In genomic region chr4:151215295-151215694, GRCh38 we compare ENCODE assay signal across 23 cellular contexts.
A peak's percentile ranks its signal among the peaks of the same experiment; 100 is the strongest.
DNase-seq lines count a peak whose midpoint lies in the region; ATAC-seq, FAIRE-seq and TF ChIP-seq lines count a peak whose summit lies in the region.
"Had no signal": no experiment of that assay in that cellular context is flagged by ENCODE, and none has a peak within 500 bp of the region (broad histone marks: within the 10 kb centered on the region; RNA-seq: fewer than 3 reads in every experiment).

No MANE protein-coding gene starts in this region.

- peak; percentile 40 for TF ChIP-seq POLR2A in endothelial cell of umbilical vein (IDR thresholded peaks at IDR 0.05; ENCODE audit: low read depth, low read length)

- H4K20me1 ChIP-seq in endothelial cell of umbilical vein (replicated peaks; ENCODE audit: control insufficient read depth, extremely low read depth, insufficient read depth, low read length), result no peaks in the 10 kb centered on the region

- peaks cover 2% of the 10 kb centered on the region for H3K79me1 ChIP-seq in trophoblast cell (ENCODE audit: low read length)

- H3K27me3 ChIP-seq in endothelial cell of umbilical vein (ENCODE audit: control insufficient read depth in 2 of 2, insufficient read depth in 2 of 2, low read length in 2 of 2) (no peaks in the 10 kb centered on the region), left ventricle myocardium inferior (ENCODE audit: low read depth) (no peaks in the 10 kb centered on the region), trophoblast cell (ENCODE audit: insufficient read depth, low read length) (no peaks in the 10 kb centered on the region)
- H3K27me3 ChIP-seq: SJSA1 had no signal

- H3K79me2 ChIP-seq in endothelial cell of umbilical vein (ENCODE audit: control insufficient read depth, insufficient read depth, low read length), result peaks cover 7% of the 10 kb centered on the region
- H3K79me2 ChIP-seq in trophoblast cell (ENCODE audit: control insufficient read depth, insufficient read depth, low read length, poor library complexity), result no peaks in the 10 kb centered on the region

- H2AFZ ChIP-seq in endothelial cell of umbilical vein (ENCODE audit: low read depth, low read length), result no peak overlapping the region
- no peak overlapping the region for H2AFZ ChIP-seq in trophoblast cell (ENCODE audit: insufficient read depth, low read length, poor library complexity)

- H3K36me3 ChIP-seq in endothelial cell of umbilical vein (ENCODE audit: control insufficient read depth in 2 of 2, extremely low read depth in 1 of 2, insufficient read depth in 2 of 2, low read length in 2 of 2) (peaks cover 2 to 3% of the 10 kb centered on the region in 2 experiments), left ventricle myocardium inferior (no peaks in the 10 kb centered on the region), trophoblast cell (ENCODE audit: control insufficient read depth in 1 of 2, insufficient read depth in 2 of 2, low read length in 2 of 2) (no peaks in the 10 kb centered on the region)
- H3K36me3 ChIP-seq: SJSA1 had no signal

- H3K4me3 ChIP-seq in endothelial cell of umbilical vein (replicated peaks in 1 of 3; ENCODE audit: insufficient read depth in 1 of 3, low read depth in 1 of 3, low read length in 3 of 3), result no peak overlapping the region
- H3K4me3 ChIP-seq in left ventricle myocardium inferior, result no peak overlapping the region
- no peak overlapping the region for H3K4me3 ChIP-seq in trophoblast cell (ENCODE audit: low read depth, low read length)
- H3K4me3 ChIP-seq: coronary artery, SJSA1, smooth muscle cell had no signal

- BruUV-seq in endothelial cell of umbilical vein (replicated peaks; lab: Mats Ljungman, UMichigan), result no TSS peak

- H4K12ac ChIP-seq in trophoblast cell (ENCODE audit: low read depth, low read length), result no peak overlapping the region

- DNase-seq in endothelial cell of umbilical vein (ENCODE audit: low read depth, low spot score) (peak; percentile 97), left ventricle myocardium inferior (no peak), trophoblast cell (peak; percentile 67 to 92), OCI-M2 (lab: John Stamatoyannopoulos, UW; ENCODE audit: unreplicated experiment) (no peak)
- DNase-seq in stimulated activated effector memory CD8-positive, alpha-beta T cell treated with anti-CD3 and anti-CD28 coated beads, Interleukin-12 subunit alpha, Interleukin-12 subunit beta, amount 100 ng/mL, for 72 hours (ENCODE audit: low spot score in 2 of 2), result no peak
- DNase-seq: activated CD4-positive, alpha-beta T cell treated with anti-CD3 and anti-CD28 coated beads, Interleukin-2, amount 50 U/mL, for 4 hours; activated naive CD4-positive, alpha-beta T cell treated with anti-CD3 and anti-CD28 coated beads for 36 hours; amygdala; DMS53; kidney; mesendoderm; NCI-H1105 treated with DMSO at 0.1 percent for 48 hours; NCI-H2029 treated with DMSO at 0.1 percent for 48 hours; NCI-H748 treated with DMSO at 0.1 percent for 48 hours; nucleus accumbens; stimulated activated CD4-positive, alpha-beta T cell treated with anti-CD3 and anti-CD28 coated beads, Interleukin-2, amount 100 ng/mL, for 24 hours; T-helper 1 cell had no signal

- no peak overlapping the region for H4K8ac ChIP-seq in trophoblast cell (ENCODE audit: low read depth, low read length)

- intact Hi-C loops in endothelial cell of umbilical vein (cut with micrococcal nuclease), result loop anchor here (1.0 kb wide), 2 partner anchors 9 to 12 kb away; no protein-coding TSS in a partner anchor
- intact Hi-C loops in left ventricle myocardium inferior (cut with micrococcal nuclease), result no loop called here

- H3K4me1 Mint-ChIP-seq in stimulated activated effector memory CD8-positive, alpha-beta T cell treated with anti-CD3 and anti-CD28 coated beads, Interleukin-12 subunit alpha, Interleukin-12 subunit beta, amount 100 ng/mL, for 72 hours, result no peaks in the 10 kb centered on the region

- H3K9me1 ChIP-seq in endothelial cell of umbilical vein (replicated peaks; ENCODE audit: control insufficient read depth, extremely low read depth, insufficient read depth, low read length), result no peaks in the 10 kb centered on the region

- no peaks in the 10 kb centered on the region for H3K9me3 Mint-ChIP-seq in stimulated activated effector memory CD8-positive, alpha-beta T cell treated with anti-CD3 and anti-CD28 coated beads, Interleukin-12 subunit alpha, Interleukin-12 subunit beta, amount 100 ng/mL, for 72 hours
- H3K9me3 Mint-ChIP-seq: activated naive CD4-positive, alpha-beta T cell treated with anti-CD3 and anti-CD28 coated beads for 36 hours had no signal

- H2BK5ac ChIP-seq in trophoblast cell (ENCODE audit: low read depth, low read length, poor library complexity), result no peak overlapping the region

- H3K18ac ChIP-seq in trophoblast cell (ENCODE audit: low read length), result no peak overlapping the region

- no peak overlapping the region for H2AK5ac ChIP-seq in trophoblast cell (ENCODE audit: low read length)

- dilution Hi-C loops in endothelial cell of umbilical vein (cut with MboI; ENCODE audit: extremely low pct_ligation_motif_present, low sequenced_read_pairs), result no loop called here

- H3K4me1 ChIP-seq in endothelial cell of umbilical vein (ENCODE audit: control insufficient read depth, extremely low read depth, insufficient read depth, low read length) (peaks cover 34% of the 10 kb centered on the region), left ventricle myocardium inferior (peaks cover 46% of the 10 kb centered on the region), trophoblast cell (ENCODE audit: control insufficient read depth in 1 of 2, insufficient read depth in 2 of 2, low read length in 2 of 2) (peaks cover 0 to 1% of the 10 kb centered on the region in 2 experiments)
- H3K4me1 ChIP-seq: SJSA1 had no signal

- H3K4me2 ChIP-seq in endothelial cell of umbilical vein (ENCODE audit: insufficient read depth, low read length), result peak overlapping the region; percentile 8
- H3K4me2 ChIP-seq in trophoblast cell (ENCODE audit: low read length), result no peak overlapping the region
- H3K4me2 ChIP-seq: smooth muscle cell had no signal

- peak overlapping the region; percentile 51 for H2BK120ac ChIP-seq in trophoblast cell (ENCODE audit: insufficient read depth, low read length, poor library complexity)

- H3K23ac ChIP-seq in trophoblast cell (ENCODE audit: low read length), result no peak overlapping the region

- no peak overlapping the region for H3K27ac Mint-ChIP-seq in stimulated activated effector memory CD8-positive, alpha-beta T cell treated with anti-CD3 and anti-CD28 coated beads, Interleukin-12 subunit alpha, Interleukin-12 subunit beta, amount 100 ng/mL, for 72 hours
- H3K27ac Mint-ChIP-seq: activated naive CD4-positive, alpha-beta T cell treated with anti-CD3 and anti-CD28 coated beads for 36 hours had no signal

- POLR2A ChIA-PET in endothelial cell of umbilical vein (lab: Charles Lee), result interaction anchor here (1.1 kb wide), 1 partner anchor 11 kb away, joined by 3 read pairs; no protein-coding TSS in a partner anchor

- H3K9me3 ChIP-seq in endothelial cell of umbilical vein (replicated peaks; ENCODE audit: control insufficient read depth, insufficient read depth, low read length), result no peaks in the 10 kb centered on the region
- no peaks in the 10 kb centered on the region for H3K9me3 ChIP-seq in left ventricle myocardium inferior (replicated peaks)
- no peaks in the 10 kb centered on the region for H3K9me3 ChIP-seq in trophoblast cell (ENCODE audit: insufficient read depth, low read depth, low read length)
- H3K9me3 ChIP-seq: SJSA1 had no signal

- H4K91ac ChIP-seq in trophoblast cell (ENCODE audit: low read depth, low read length), result no peak overlapping the region

- TF ChIP-seq CTCF in VCaP (conservative IDR thresholded peaks at IDR 0.05), result no peak
- TF ChIP-seq CTCF in endothelial cell of umbilical vein (IDR thresholded peaks at IDR 0.05; ENCODE audit: extremely low read depth in 1 of 2, insufficient read depth in 1 of 2, low read depth in 1 of 2, low read length in 2 of 2), result no peak
- TF ChIP-seq CTCF in left ventricle myocardium inferior (IDR thresholded peaks at IDR 0.05; ENCODE audit: borderline replicate concordance), result no peak

- H3K14ac ChIP-seq in trophoblast cell (ENCODE audit: low read length), result no peak overlapping the region

- no peak overlapping the region for H3K4me3 Mint-ChIP-seq in stimulated activated effector memory CD8-positive, alpha-beta T cell treated with anti-CD3 and anti-CD28 coated beads, Interleukin-12 subunit alpha, Interleukin-12 subunit beta, amount 100 ng/mL, for 72 hours
- H3K4me3 Mint-ChIP-seq: activated naive CD4-positive, alpha-beta T cell treated with anti-CD3 and anti-CD28 coated beads for 36 hours had no signal

- CTCF ChIA-PET in endothelial cell of umbilical vein (lab: Charles Lee), result interaction anchor here (0.9 to 2.4 kb wide), 5 partner anchors 9 to 110 kb away, joined by 3 to 11 read pairs (median 3); partner anchors contain the start of gene SH3D19

- WGBS in trophoblast cell (ENCODE audit: extremely low coverage, insufficient coverage, insufficient read length), result no CpG with 5 or more reads among the region's 1 CpG

- FAIRE-seq in endothelial cell of umbilical vein (lab: Jason Lieb, UNC), result peak; percentile 85
- FAIRE-seq: kidney had no signal

- no peaks in the 10 kb centered on the region for H3K36me3 Mint-ChIP-seq in stimulated activated effector memory CD8-positive, alpha-beta T cell treated with anti-CD3 and anti-CD28 coated beads, Interleukin-12 subunit alpha, Interleukin-12 subunit beta, amount 100 ng/mL, for 72 hours

- H3K9ac ChIP-seq in endothelial cell of umbilical vein (replicated peaks; ENCODE audit: extremely low read depth, insufficient read depth, low read length) (peak overlapping the region; percentile 5), trophoblast cell (ENCODE audit: low read length) (no peak overlapping the region)

- no peak overlapping the region for H2BK12ac ChIP-seq in trophoblast cell (ENCODE audit: low read length)

- ATAC-seq in stimulated activated effector memory CD8-positive, alpha-beta T cell treated with anti-CD3 and anti-CD28 coated beads, Interleukin-12 subunit alpha, Interleukin-12 subunit beta, amount 100 ng/mL, for 72 hours, result no peak
- ATAC-seq in HG03097 (IDR thresholded peaks at IDR 0.05; ENCODE audit: low FRiP score, unreplicated experiment) (no peak), SK-N-SH treated with all-trans-retinoic acid at 6 μM for 48 hours (no peak)

- H3K27ac ChIP-seq in VCaP, result peak overlapping the region; percentile 75
- H3K27ac ChIP-seq in endothelial cell of umbilical vein (ENCODE audit: insufficient read depth, low read depth, low read length), result peak overlapping the region; percentile 38
- H3K27ac ChIP-seq in left ventricle myocardium inferior (replicated peaks), result peak overlapping the region; percentile 73
- no peak overlapping the region for H3K27ac ChIP-seq in trophoblast cell (ENCODE audit: low read depth, low read length)
- H3K27ac ChIP-seq: SJSA1 had no signal

- H3K4ac ChIP-seq in trophoblast cell (ENCODE audit: low read depth, low read length), result no peak overlapping the region

TF ChIP-seq in endothelial cell of umbilical vein, 7 proteins besides CTCF, POLR2A, EP300 and RAD21 (continues in another document):
- TF ChIP-seq GATA2 (IDR thresholded peaks at IDR 0.05; ENCODE audit: insufficient read depth, insufficient read length, low read depth, low read length) (peak; percentile 68), MYC (IDR thresholded peaks at IDR 0.05; ENCODE audit: low read depth, low read length) (no peak)

Comparison
In these comparisons a context has a peak if more than half of its experiments do, and no peak if none do; other contexts are left out.
1. DNase-seq: peak in endothelial cell of umbilical vein (single experiment) and trophoblast cell (2 of 2); none in left ventricle myocardium inferior (single experiment), stimulated activated effector memory CD8-positive, alpha-beta T cell treated with anti-CD3 and anti-CD28 coated beads, Interleukin-12 subunit alpha, Interleukin-12 subunit beta, amount 100 ng/mL, for 72 hours (0 of 2) and OCI-M2 (single experiment).